ENCODE assay signal across 11 cellular contexts in genomic region chr6:134093007-134093573, GRCh38. TPM values are rescaled to one million over a fixed set of nuclear protein-coding genes. Genes with fewer than 3 reads are reported as not detected.
A peak's percentile ranks its signal among the peaks of the same experiment; 100 is the strongest.
DNase-seq lines count a peak whose midpoint lies in the region; ATAC-seq, FAIRE-seq and TF ChIP-seq lines count a peak whose summit lies in the region.
"Had no signal": no experiment of that assay in that cellular context is flagged by ENCODE, and none has a peak within 500 bp of the region (broad histone marks: within the 10 kb centered on the region; RNA-seq: fewer than 3 reads in every experiment).

No MANE protein-coding gene starts in this region.

- H3K27ac ChIP-seq in HepG2 (ENCODE audit: extremely low read length, insufficient read depth, low read length) (no peak overlapping the region), substantia nigra (ENCODE audit: low read depth, low read length, poor library complexity, severe bottlenecking) (no peak overlapping the region)
- H3K27ac ChIP-seq: uterus had no signal

- DNase-seq in NCI-H345 (lab: John Stamatoyannopoulos, UW) (peak; percentile 35), HepG2 (ENCODE audit: low spot score) (no peak), substantia nigra (lab: John Stamatoyannopoulos, UW) (no peak), progenitor cell of endocrine pancreas (ENCODE audit: low spot score, unreplicated experiment) (no peak)
- DNase-seq: activated CD8-positive, alpha-beta T cell treated with anti-CD3 and anti-CD28 coated beads, Interleukin-2, amount 10 ng/mL, durations not matched to agents 7 days and 5 days; uterus had no signal

- no peak overlapping the region for H3K4me3 ChIP-seq in HepG2 (replicated peaks in 1 of 3; ENCODE audit: insufficient read depth in 1 of 3, low read depth in 2 of 3, low read length in 3 of 3)
- H3K4me3 ChIP-seq: uterus had no signal

- ATAC-seq in GM19023 (IDR thresholded peaks at IDR 0.05; ENCODE audit: unreplicated experiment) (peak; percentile 58), HG02798 (IDR thresholded peaks at IDR 0.05; ENCODE audit: poor library complexity, unreplicated experiment) (peak; percentile 72), HepG2 (no peak), HG03460 (IDR thresholded peaks at IDR 0.05; ENCODE audit: unreplicated experiment) (no peak)
- ATAC-seq: activated CD8-positive, alpha-beta T cell treated with anti-CD3 and anti-CD28 coated beads, Interleukin-2, amount 10 ng/mL, durations not matched to agents 7 days and 5 days; SK-N-SH treated with all-trans-retinoic acid at 6 μM for 48 hours had no signal

- no peak for TF ChIP-seq RAD21 in HepG2 (CRISPR knock-in tag; IDR thresholded peaks at IDR 0.05)

- H4K20me1 ChIP-seq in HepG2 (ENCODE audit: insufficient read depth, low read length) = no peaks in the 10 kb centered on the region

- POLR2A ChIA-PET in HepG2 (lab: Yijun Ruan, JAX) = no interaction called here

- no peaks in the 10 kb centered on the region for H3K4me1 ChIP-seq in HepG2 (ENCODE audit: insufficient read depth, low read length)
- H3K4me1 ChIP-seq: uterus had no signal

- H3K36me3 Mint-ChIP-seq in progenitor cell of endocrine pancreas (ENCODE audit: insufficient read depth) = peaks cover 1% of the 10 kb centered on the region

- WGBS in HepG2 (ENCODE audit: low lambda C conversion rate) = 15% methylated on average over 4 of the region's 4 CpGs

- no peaks in the 10 kb centered on the region for H3K9me3 ChIP-seq in HepG2 (ENCODE audit: low read length)
- H3K9me3 ChIP-seq: uterus had no signal

- no peak overlapping the region for H3K27ac Mint-ChIP-seq in progenitor cell of endocrine pancreas
- H3K27ac Mint-ChIP-seq: activated CD8-positive, alpha-beta T cell treated with anti-CD3 and anti-CD28 coated beads, Interleukin-2, amount 10 ng/mL, durations not matched to agents 7 days and 5 days had no signal

- peaks cover 2% of the 10 kb centered on the region for H3K4me1 Mint-ChIP-seq in progenitor cell of endocrine pancreas (ENCODE audit: low read depth)

- no peak overlapping the region for H3K4me2 ChIP-seq in HepG2 (ENCODE audit: low read depth, low read length)

- intact Hi-C loops in HepG2 (cut with micrococcal nuclease; ENCODE audit: unreplicated experiment) = no loop called here

- H3K36me3 ChIP-seq in HepG2 (replicated peaks in 1 of 2; ENCODE audit: control insufficient read depth in 1 of 2, insufficient read depth in 2 of 2, low read length in 2 of 2) = no peaks in the 10 kb centered on the region
- H3K36me3 ChIP-seq: uterus had no signal

- TF ChIP-seq EP300 in HepG2 (IDR thresholded peaks at IDR 0.05; ENCODE audit: low read depth in 2 of 2, low read length in 2 of 2) = no peak
- TF ChIP-seq EP300 in HepG2 (CRISPR knock-in tag; IDR thresholded peaks at IDR 0.05; ENCODE audit: borderline replicate concordance) = no peak

- no peaks in the 10 kb centered on the region for H3K9me3 Mint-ChIP-seq in progenitor cell of endocrine pancreas (ENCODE audit: low read depth)

- no peak overlapping the region for H3K9ac ChIP-seq in HepG2 (ENCODE audit: insufficient read depth, low read depth, low read length)

- FAIRE-seq in HepG2 (lab: Jason Lieb, UNC) = no peak
- FAIRE-seq: colon had no signal

- no peak overlapping the region for H2AFZ ChIP-seq in HepG2 (ENCODE audit: low read length)

- TF ChIP-seq CTCF in HepG2 (CRISPR knock-in tag; IDR thresholded peaks at IDR 0.05) (no peak), progenitor cell of endocrine pancreas (IDR thresholded peaks at IDR 0.05; ENCODE audit: unreplicated experiment) (no peak)

- no peaks in the 10 kb centered on the region for H3K79me2 ChIP-seq in HepG2 (ENCODE audit: insufficient read depth, low read length)

- H3K27me3 ChIP-seq in HepG2 (ENCODE audit: control insufficient read depth in 1 of 2, insufficient read depth in 2 of 2, low read length in 2 of 2) = peaks cover 2 to 6% of the 10 kb centered on the region in 2 experiments; a peak in 1 of 5 replicates
- H3K27me3 ChIP-seq: uterus had no signal

- BruUV-seq in HepG2 (replicated peaks; lab: Mats Ljungman, UMichigan) = no TSS peak

- CTCF ChIA-PET in HepG2 (lab: Yijun Ruan, JAX; ENCODE audit: low intra/inter-chr PET ratio, low total read pairs) = interaction anchor here (1.1 to 5.2 kb wide), 2 partner anchors 169 to 170 kb away, joined by 3 to 105 read pairs; no protein-coding TSS in a partner anchor

- in situ Hi-C loops in HepG2 (cut with HindIII; ENCODE audit: extremely low pct_ligation_motif_present, low pct_unique_long_range_greater_than_20kb) = loop anchor here (10.0 kb wide), 1 partner anchor 528 kb away; no protein-coding TSS in a partner anchor

- no peaks in the 10 kb centered on the region for H3K27me3 Mint-ChIP-seq in progenitor cell of endocrine pancreas

- no peak for TF ChIP-seq POLR2A in HepG2 (IDR thresholded peaks at IDR 0.05; ENCODE audit: insufficient read depth in 1 of 2, low read depth in 2 of 2, low read length in 2 of 2)

- H3K4me3 Mint-ChIP-seq in progenitor cell of endocrine pancreas (ENCODE audit: low read depth) = no peak overlapping the region
- H3K4me3 Mint-ChIP-seq: activated CD8-positive, alpha-beta T cell treated with anti-CD3 and anti-CD28 coated beads, Interleukin-2, amount 10 ng/mL, durations not matched to agents 7 days and 5 days had no signal

TF ChIP-seq in HepG2, 621 proteins besides CTCF, POLR2A, EP300 and RAD21:
- peak; percentile 89 for TF ChIP-seq ZNF12 (CRISPR knock-in tag; IDR thresholded peaks at IDR 0.05)
- no peak for TF ChIP-seq ZUFSP (CRISPR knock-in tag; IDR thresholded peaks at IDR 0.05; ENCODE audit: borderline replicate concordance)
- no peak for TF ChIP-seq SIN3B (IDR thresholded peaks at IDR 0.05; ENCODE audit: low read length)
- TF ChIP-seq PRDM4 (CRISPR knock-in tag; IDR thresholded peaks at IDR 0.05; ENCODE audit: borderline replicate concordance) = no peak
TF ChIP-seq in HepG2: peak in this region for 1.

RNA-seq across cellular contexts. Expression of gene SLC2A12, which starts 40.7 kb away (rescaled TPM):
- 0.04 TPM in 1 of 2 replicates, not detected in the other for total RNA-seq in HepG2 (2016; rRNA removed; fragmentation: Illumina TruSeq; extraction: Trizol)
- not detected in 2 replicates for total RNA-seq in HepG2 (2016; cell fraction: cytosol; rRNA removed; fragmentation: Illumina TruSeq; extraction: Trizol; ENCODE audit: low read depth)
- 0.02 TPM in 1 of 2 replicates, not detected in the other for total RNA-seq in HepG2 (2016; cell fraction: insoluble cytoplasmic fraction; rRNA removed; fragmentation: Illumina TruSeq; extraction: Trizol)
- total RNA-seq in HepG2 (2016; cell fraction: membrane; rRNA removed; fragmentation: Illumina TruSeq; extraction: Trizol) = not detected in 2 replicates
- 0.09 TPM in 1 of 2 replicates, not detected in the other for total RNA-seq in HepG2 (2016; cell fraction: nucleus; rRNA removed; fragmentation: Illumina TruSeq; extraction: Trizol)
- 0.24 and 0.33 TPM in 2 replicates for polyA plus RNA-seq in HepG2 (2011; rRNA removed)
- polyA plus RNA-seq in HepG2 (2011; cell fraction: cytosol; rRNA removed) = 0.20 and 0.24 TPM in 2 replicates
- polyA plus RNA-seq in HepG2 (2011; cell fraction: nucleus; rRNA removed) = 0.11 and 0.26 TPM in 2 replicates
- 0.24 and 0.43 TPM in 2 replicates for polyA plus RNA-seq in HepG2 (2012)
- polyA plus RNA-seq in HepG2 (2016; cell fraction: cytosol; fragmentation: Illumina TruSeq; extraction: Trizol; ENCODE audit: low read depth) = not detected in 2 replicates
- not detected in 2 replicates for polyA plus RNA-seq in HepG2 (2016; cell fraction: insoluble cytoplasmic fraction; fragmentation: Illumina TruSeq; extraction: Trizol; ENCODE audit: low read depth)
- polyA plus RNA-seq in HepG2 (2016; cell fraction: membrane; fragmentation: Illumina TruSeq; extraction: Trizol; ENCODE audit: low read depth) = not detected in 2 replicates
- 0.10 TPM in 1 of 2 replicates, not detected in the other for polyA plus RNA-seq in HepG2 (2016; cell fraction: nucleus; fragmentation: Illumina TruSeq; extraction: Trizol; ENCODE audit: insufficient read depth, low read depth)
- polyA minus RNA-seq in HepG2 (2011; rRNA and poly(A)+ RNA removed; ENCODE audit: low replicate concordance) = 0.42 TPM in 1 of 2 replicates, not detected in the other
- 0.26 and 0.40 TPM in 2 replicates for polyA minus RNA-seq in HepG2 (2011; cell fraction: cytosol; rRNA and poly(A)+ RNA removed)
- 0.39 and 0.87 TPM in 2 replicates for polyA minus RNA-seq in HepG2 (2011; cell fraction: nucleus; rRNA and poly(A)+ RNA removed)
- total RNA-seq in progenitor cell of endocrine pancreas = 4.5 and 5.5 TPM in 2 replicates

Comparison
In these comparisons a context has a peak if more than half of its experiments do, and no peak if none do; other contexts are left out.
1. ATAC-seq: peak in GM19023 (single experiment) and HG02798 (single experiment); none in HepG2 (single experiment) and HG03460 (single experiment).